8 cellular contexts compared by ENCODE assay signal in the genomic region with DNA sequence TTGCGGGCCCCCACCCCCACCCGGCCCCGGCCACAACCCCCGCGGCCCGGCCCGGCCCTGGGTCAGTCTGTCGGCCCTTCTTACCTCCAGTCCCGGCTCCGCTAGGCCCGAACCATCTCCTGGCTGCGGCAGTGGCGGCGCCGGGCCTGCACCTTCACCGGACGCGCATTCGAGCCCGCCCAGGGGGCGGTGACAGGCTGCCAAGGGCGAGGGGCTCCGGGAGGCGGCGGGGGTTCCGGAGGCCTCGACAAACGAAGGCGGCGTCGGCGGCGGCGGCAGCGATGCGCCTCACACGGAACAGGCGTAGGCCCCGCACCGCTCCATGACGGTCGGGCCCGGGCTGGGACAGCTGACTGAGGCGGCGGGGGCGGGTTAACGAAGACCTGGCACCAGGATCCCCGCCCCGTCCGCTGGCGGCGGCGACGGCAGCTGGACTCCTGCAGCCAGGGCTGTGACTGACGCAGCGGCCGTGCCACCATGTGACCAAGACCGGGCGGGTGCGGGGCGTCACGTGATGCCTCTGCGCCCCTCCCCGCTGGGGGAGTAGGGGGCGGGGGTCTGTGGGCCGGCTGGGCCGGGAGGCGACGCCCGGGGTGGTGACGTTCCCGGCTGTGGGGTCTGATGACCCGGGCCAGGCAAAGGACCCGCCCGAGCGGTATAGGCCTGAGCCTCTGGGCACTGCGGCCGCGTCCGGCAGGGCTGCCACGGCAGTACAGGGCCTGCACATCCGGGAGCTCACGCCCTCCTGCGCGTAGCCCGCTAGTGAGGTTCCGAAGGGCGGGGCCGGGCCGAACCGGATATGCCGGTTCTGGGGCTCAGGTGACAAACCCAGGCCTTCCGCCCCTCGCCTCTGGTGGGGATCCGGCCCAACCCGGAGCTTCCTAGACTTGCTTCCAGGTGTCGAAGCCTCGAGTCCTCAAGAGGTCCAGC. TPM values are rescaled to one million over a fixed set of nuclear protein-coding genes. Genes with fewer than 3 reads are reported as not detected.
DNase-seq lines count a peak whose midpoint lies in the region; ATAC-seq and TF ChIP-seq lines count a peak whose summit lies in the region.

A gene with protein sequence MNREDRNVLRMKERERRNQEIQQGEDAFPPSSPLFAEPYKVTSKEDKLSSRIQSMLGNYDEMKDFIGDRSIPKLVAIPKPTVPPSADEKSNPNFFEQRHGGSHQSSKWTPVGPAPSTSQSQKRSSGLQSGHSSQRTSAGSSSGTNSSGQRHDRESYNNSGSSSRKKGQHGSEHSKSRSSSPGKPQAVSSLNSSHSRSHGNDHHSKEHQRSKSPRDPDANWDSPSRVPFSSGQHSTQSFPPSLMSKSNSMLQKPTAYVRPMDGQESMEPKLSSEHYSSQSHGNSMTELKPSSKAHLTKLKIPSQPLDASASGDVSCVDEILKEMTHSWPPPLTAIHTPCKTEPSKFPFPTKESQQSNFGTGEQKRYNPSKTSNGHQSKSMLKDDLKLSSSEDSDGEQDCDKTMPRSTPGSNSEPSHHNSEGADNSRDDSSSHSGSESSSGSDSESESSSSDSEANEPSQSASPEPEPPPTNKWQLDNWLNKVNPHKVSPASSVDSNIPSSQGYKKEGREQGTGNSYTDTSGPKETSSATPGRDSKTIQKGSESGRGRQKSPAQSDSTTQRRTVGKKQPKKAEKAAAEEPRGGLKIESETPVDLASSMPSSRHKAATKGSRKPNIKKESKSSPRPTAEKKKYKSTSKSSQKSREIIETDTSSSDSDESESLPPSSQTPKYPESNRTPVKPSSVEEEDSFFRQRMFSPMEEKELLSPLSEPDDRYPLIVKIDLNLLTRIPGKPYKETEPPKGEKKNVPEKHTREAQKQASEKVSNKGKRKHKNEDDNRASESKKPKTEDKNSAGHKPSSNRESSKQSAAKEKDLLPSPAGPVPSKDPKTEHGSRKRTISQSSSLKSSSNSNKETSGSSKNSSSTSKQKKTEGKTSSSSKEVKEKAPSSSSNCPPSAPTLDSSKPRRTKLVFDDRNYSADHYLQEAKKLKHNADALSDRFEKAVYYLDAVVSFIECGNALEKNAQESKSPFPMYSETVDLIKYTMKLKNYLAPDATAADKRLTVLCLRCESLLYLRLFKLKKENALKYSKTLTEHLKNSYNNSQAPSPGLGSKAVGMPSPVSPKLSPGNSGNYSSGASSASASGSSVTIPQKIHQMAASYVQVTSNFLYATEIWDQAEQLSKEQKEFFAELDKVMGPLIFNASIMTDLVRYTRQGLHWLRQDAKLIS (minus strand): TSS at position 460 of the 930 bp plus-strand sequence. CDS start 26,445 bp downstream, outside the sequence.

- CTCF ChIA-PET in GM10248 (lab: Yijun Ruan, JAX) = interaction anchor here (1.2 to 1.3 kb wide), 3 partner anchors 9 to 436 kb away, joined by 3 to 5 read pairs (median 5); no protein-coding TSS in a partner anchor

- H3K27me3 ChIP-seq in cardiac muscle cell (no peaks in the 10 kb centered on the region), trophoblast cell (ENCODE audit: insufficient read depth, low read length) (no peaks in the 10 kb centered on the region), transverse colon (no peaks in the 10 kb centered on the region)

- TF ChIP-seq CTCF in GM10248 (IDR thresholded peaks at IDR 0.05; ENCODE audit: control extremely low read depth, extremely low read depth, low read depth, missing control alignments) (no peak), cardiac muscle cell (IDR thresholded peaks at IDR 0.05; ENCODE audit: low read depth, low read length) (no peak), transverse colon (IDR thresholded peaks at IDR 0.05) (peak in 1 of 5 experiments; percentile 29)

- in situ Hi-C loops in transverse colon (cut with MboI; ENCODE audit: low pct_ligation_motif_present in 1 of 4, low pct_unique_long_range_greater_than_20kb in 1 of 4, low sequenced_read_pairs in 3 of 4) = no loop called here

- H3K27me3 Mint-ChIP-seq in activated naive CD8-positive, alpha-beta T cell treated with anti-CD3 and anti-CD28 coated beads, Interleukin-2, amount 50 U/mL, for 24 hours = no peaks in the 10 kb centered on the region

- intact Hi-C loops in transverse colon (cut with DNase I; ENCODE audit: low total_unique reads) = loop anchor here (2.0 to 5.0 kb wide), 2 partner anchors 89 to 751 kb away; a partner anchor contains a TSS

- peaks cover 8% of the 10 kb centered on the region for H3K36me3 Mint-ChIP-seq in activated naive CD8-positive, alpha-beta T cell treated with anti-CD3 and anti-CD28 coated beads, Interleukin-2, amount 50 U/mL, for 24 hours (ENCODE audit: low read depth)

- peak within 1 kb of the TSS; percentile 92 for H4K91ac ChIP-seq in trophoblast cell (ENCODE audit: low read depth, low read length)

- no peak within 1 kb of the TSS for H3K23ac ChIP-seq in trophoblast cell (ENCODE audit: low read length)

- peak within 1 kb of the TSS; percentile 88 for H3K18ac ChIP-seq in trophoblast cell (ENCODE audit: low read length)

- peak within 1 kb of the TSS; percentile 65 for H2BK5ac ChIP-seq in trophoblast cell (ENCODE audit: low read depth, low read length, poor library complexity)

- peak; percentile 97 for DNase-seq in GM10248 (ENCODE audit: extremely low spot score)
- DNase-seq in NCI-H1048 (lab: John Stamatoyannopoulos, UW) = peak; percentile 84
- peak; percentile 95 to 96 for DNase-seq in SW 1271 (lab: John Stamatoyannopoulos, UW)
- peak; percentile 91 for DNase-seq in activated naive CD8-positive, alpha-beta T cell treated with anti-CD3 and anti-CD28 coated beads, Interleukin-2, amount 50 U/mL, for 24 hours
- DNase-seq in cardiac muscle cell (ENCODE audit: low read depth in 1 of 2, low spot score in 1 of 2) = peak; percentile 98 to 99
- DNase-seq in trophoblast cell = peak; percentile 97 to 98
- DNase-seq in transverse colon = peak; percentile 97

- H3K27ac ChIP-seq in cardiac muscle cell (peak within 1 kb of the TSS; percentile 97), trophoblast cell (ENCODE audit: low read depth, low read length) (peak within 1 kb of the TSS; percentile 94), transverse colon (peak within 1 kb of the TSS; percentile 98 to 100 (median 98))

- H3K4me3 Mint-ChIP-seq in activated naive CD8-positive, alpha-beta T cell treated with anti-CD3 and anti-CD28 coated beads, Interleukin-2, amount 50 U/mL, for 24 hours = peak within 1 kb of the TSS; percentile 91

- peak within 1 kb of the TSS; percentile 98 for H3K27ac Mint-ChIP-seq in activated naive CD8-positive, alpha-beta T cell treated with anti-CD3 and anti-CD28 coated beads, Interleukin-2, amount 50 U/mL, for 24 hours

- peak within 1 kb of the TSS; percentile 82 for H3K14ac ChIP-seq in trophoblast cell (ENCODE audit: low read length)

- H3K4me2 ChIP-seq in trophoblast cell (ENCODE audit: low read length) = peak within 1 kb of the TSS; percentile 68

- H2BK120ac ChIP-seq in trophoblast cell (ENCODE audit: insufficient read depth, low read length, poor library complexity) = peak within 1 kb of the TSS; percentile 74

- H2AK5ac ChIP-seq in trophoblast cell (ENCODE audit: low read length) = peak within 1 kb of the TSS; percentile 61

- H2BK12ac ChIP-seq in trophoblast cell (ENCODE audit: low read length) = no peak within 1 kb of the TSS

- TF ChIP-seq POLR2A in transverse colon (IDR thresholded peaks at IDR 0.05) = peak; percentile 99

- peak within 1 kb of the TSS; percentile 95 for H4K8ac ChIP-seq in trophoblast cell (ENCODE audit: low read depth, low read length)

- H2AFZ ChIP-seq in trophoblast cell (ENCODE audit: insufficient read depth, low read length, poor library complexity) = peak within 1 kb of the TSS; percentile 77

- H3K4me1 ChIP-seq in cardiac muscle cell (ENCODE audit: low read depth) (peaks cover 8% of the 10 kb centered on the region), trophoblast cell (ENCODE audit: control insufficient read depth in 1 of 2, insufficient read depth in 2 of 2, low read length in 2 of 2) (peaks cover 4 to 5% of the 10 kb centered on the region in 2 experiments), transverse colon (peaks cover 4 to 35% (median 25%) of the 10 kb centered on the region in 4 donors)

- H3K9me3 ChIP-seq in cardiac muscle cell (ENCODE audit: low read depth) (no peaks in the 10 kb centered on the region), trophoblast cell (ENCODE audit: insufficient read depth, low read depth, low read length) (no peaks in the 10 kb centered on the region), transverse colon (no peaks in the 10 kb centered on the region)

- H3K4me3 ChIP-seq in cardiac muscle cell (peak within 1 kb of the TSS; percentile 76), trophoblast cell (ENCODE audit: low read depth, low read length) (peak within 1 kb of the TSS; percentile 92), transverse colon (peak within 1 kb of the TSS; percentile 72 to 90 (median 82))

- peak within 1 kb of the TSS; percentile 97 for H3K9ac ChIP-seq in trophoblast cell (ENCODE audit: low read length)

- peaks cover 16% of the 10 kb centered on the region for H3K79me1 ChIP-seq in trophoblast cell (ENCODE audit: low read length)

- peak within 1 kb of the TSS; percentile 92 for H3K4ac ChIP-seq in trophoblast cell (ENCODE audit: low read depth, low read length)

- H3K36me3 ChIP-seq in cardiac muscle cell = no peaks in the 10 kb centered on the region
- H3K36me3 ChIP-seq in trophoblast cell (ENCODE audit: control insufficient read depth in 1 of 2, insufficient read depth in 2 of 2, low read length in 2 of 2) = no peaks in the 10 kb centered on the region
- no peaks in the 10 kb centered on the region for H3K36me3 ChIP-seq in transverse colon

- peak; percentile 33 for TF ChIP-seq EP300 in transverse colon (IDR thresholded peaks at IDR 0.05; ENCODE audit: low read depth)

- POLR2A ChIA-PET in GM10248 (lab: Yijun Ruan, JAX) = interaction anchor here (0.8 to 1.9 kb wide), 5 partner anchors 8 to 88 kb away, joined by 3 to 14 read pairs (median 4); a partner anchor contains a TSS

- no CpG with 5 or more reads among the region's 98 CpGs for WGBS in trophoblast cell (ENCODE audit: extremely low coverage, insufficient coverage, insufficient read length)
- 0 to 4% methylated on average over 1 to 21 of the region's 98 CpGs for WGBS in transverse colon (ENCODE audit: low coverage in 1 of 2), 2 donors

- H3K9me3 Mint-ChIP-seq in activated naive CD8-positive, alpha-beta T cell treated with anti-CD3 and anti-CD28 coated beads, Interleukin-2, amount 50 U/mL, for 24 hours = no peaks in the 10 kb centered on the region

- H3K4me1 Mint-ChIP-seq in activated naive CD8-positive, alpha-beta T cell treated with anti-CD3 and anti-CD28 coated beads, Interleukin-2, amount 50 U/mL, for 24 hours = peaks cover 32% of the 10 kb centered on the region

- H4K12ac ChIP-seq in trophoblast cell (ENCODE audit: low read depth, low read length) = peak within 1 kb of the TSS; percentile 79

- peak; percentile 93 for ATAC-seq in HG02571 (IDR thresholded peaks at IDR 0.05; ENCODE audit: unreplicated experiment)
- ATAC-seq in activated naive CD8-positive, alpha-beta T cell treated with anti-CD3 and anti-CD28 coated beads, Interleukin-2, amount 50 U/mL, for 24 hours = peak; percentile 93

- peaks cover 21% of the 10 kb centered on the region for H3K79me2 ChIP-seq in trophoblast cell (ENCODE audit: control insufficient read depth, insufficient read depth, low read length, poor library complexity)

RNA-seq across cellular contexts. Expression of the gene that starts here (rescaled TPM):
- total RNA-seq in cardiac muscle cell (52.7 and 83.6 TPM in 2 replicates), transverse colon (100 to 1,000 TPM in 2 of 4 donors, 10 to 100 TPM in 2; 66.1 to 122 (median 85.1) TPM)
- polyA plus RNA-seq in cardiac muscle cell = 32.5 and 36.1 TPM in 2 replicates
- polyA plus RNA-seq in trophoblast cell (2013) = 66.8 and 66.9 TPM in 2 replicates

Comparison
In these comparisons a context has a peak if more than half of its experiments do, and no peak if none do; other contexts are left out.
1. Peak in every context shown above with its lines: DNase-seq, ATAC-seq, H3K4me3 ChIP-seq and H3K27ac ChIP-seq.